23 cellular contexts compared by ENCODE assay signal in the genomic region with DNA sequence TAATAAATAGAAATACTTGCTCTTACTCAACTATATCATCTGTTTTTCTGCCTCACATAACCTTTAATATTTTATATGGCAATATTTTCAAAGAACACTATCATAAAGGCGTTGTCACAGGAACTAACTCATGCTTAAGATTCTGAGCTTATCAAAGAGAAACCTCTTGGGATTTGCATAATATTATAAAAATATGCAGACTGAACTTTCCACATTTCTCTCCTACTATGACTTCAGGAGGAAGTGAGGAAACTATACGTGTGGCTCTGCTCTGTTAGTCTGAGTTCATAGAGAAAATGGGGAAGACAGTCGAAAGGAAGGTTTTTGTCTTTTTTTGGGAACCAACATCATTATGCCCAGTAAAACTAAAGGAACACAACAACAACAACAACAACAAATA.
A peak's percentile ranks its signal among the peaks of the same experiment; 100 is the strongest.
DNase-seq lines count a peak whose midpoint lies in the region; ATAC-seq and TF ChIP-seq lines count a peak whose summit lies in the region.
"Had no signal": no experiment of that assay in that cellular context is flagged by ENCODE, and none has a peak within 500 bp of the region (broad histone marks: within the 10 kb centered on the region; RNA-seq: fewer than 3 reads in every experiment).

No MANE protein-coding gene starts in this region.

- H3K27ac Mint-ChIP-seq in nephron = peak overlapping the region in 2 of 3 experiments; percentile 87 to 95
- H3K27ac Mint-ChIP-seq: CD8-positive, alpha-beta T cell had no signal

- no peak overlapping the region for H3K4me3 Mint-ChIP-seq in nephron
- H3K4me3 Mint-ChIP-seq: CD8-positive, alpha-beta T cell had no signal

- no peaks in the 10 kb centered on the region for H3K36me3 Mint-ChIP-seq in nephron (ENCODE audit: low read depth)
- H3K36me3 Mint-ChIP-seq: CD8-positive, alpha-beta T cell had no signal

- peak overlapping the region in 1 of 10 experiments; percentile 13; a peak in 1 of 20 replicates for H3K4me3 ChIP-seq in BLaER1 treated with 17β-estradiol and CSF1 and Interleukin-3, amounts not matched to agents 10 nM and 100 nM
- H3K4me3 ChIP-seq in NB4 (ENCODE audit: low read depth, low read length) = no peak overlapping the region
- H3K4me3 ChIP-seq: K562 had no signal

- H3K36me3 ChIP-seq in BLaER1 treated with 17β-estradiol and CSF1 and Interleukin-3, amounts not matched to agents 10 nM and 100 nM = peaks cover 0 to 74% (median 53%) of the 10 kb centered on the region in 11 experiments; a peak in 16 of 22 replicates

- TF ChIP-seq POLR2A in NB4 (IDR thresholded peaks at IDR 0.05; ENCODE audit: extremely low read depth, insufficient read length) = no peak

- H3K9ac ChIP-seq in BLaER1 treated with 17β-estradiol and CSF1 and Interleukin-3, amounts not matched to agents 10 nM and 100 nM = peak overlapping the region in 9 of 11 experiments; percentile 12 to 46 (median 29); a peak in 8 of 22 replicates

- peaks cover 0 to 6% (median 0%) of the 10 kb centered on the region in 11 experiments; a peak in 2 of 22 replicates for H3K9me3 ChIP-seq in BLaER1 treated with 17β-estradiol and CSF1 and Interleukin-3, amounts not matched to agents 10 nM and 100 nM (replicated peaks in 1 of 11)

- no peaks in the 10 kb centered on the region for H3K27me3 ChIP-seq in BLaER1 treated with 17β-estradiol and CSF1 and Interleukin-3, amounts not matched to agents 10 nM and 100 nM

- peak overlapping the region; percentile 26 to 75 (median 61) for H3K4me2 ChIP-seq in BLaER1 treated with 17β-estradiol and CSF1 and Interleukin-3, amounts not matched to agents 10 nM and 100 nM

- DNase-seq in NB4 (ENCODE audit: low read depth) = peak; percentile 7
- peak; percentile 2 for DNase-seq in SKM-1 treated with dmso at 0.1 percent for 144 hours (lab: John Stamatoyannopoulos, UW; ENCODE audit: unreplicated experiment)
- DNase-seq in stimulated activated naive CD4-positive, alpha-beta T cell treated with Interleukin-2 at 50 U/mL for 16 hours (lab: John Stamatoyannopoulos, UW) = no peak
- DNase-seq: C1 segment of cervical spinal cord; Calu3; CD8-positive, alpha-beta T cell; GF-D8; MM.1S; NCI-H1105; NCI-H2029 treated with DMSO at 0.1 percent for 48 hours; NCI-H345; NCI-H524; NCI-H82; PC-3; SHP77 had no signal

- no peak for TF ChIP-seq CTCF in NB4 (IDR thresholded peaks at IDR 0.05; ENCODE audit: low read depth, low read length)
- no peak for TF ChIP-seq CTCF in nephron (IDR thresholded peaks at IDR 0.05; ENCODE audit: unreplicated experiment in 3 of 3)

- peaks cover 18% of the 10 kb centered on the region for H3K4me1 Mint-ChIP-seq in nephron

- H3K9me3 Mint-ChIP-seq in nephron = no peaks in the 10 kb centered on the region
- H3K9me3 Mint-ChIP-seq: CD8-positive, alpha-beta T cell had no signal

- ATAC-seq in HG02852 (IDR thresholded peaks at IDR 0.05; ENCODE audit: unreplicated experiment) (no peak), HG03378 (IDR thresholded peaks at IDR 0.05; ENCODE audit: unreplicated experiment) (no peak)
- ATAC-seq: CD8-positive, alpha-beta T cell; HepG2; K562; PC-3; SK-N-SH treated with all-trans-retinoic acid at 6 μM for 48 hours had no signal

- peak overlapping the region in 10 of 11 experiments; percentile 9 to 75 (median 65); a peak in 20 of 22 replicates for H3K27ac ChIP-seq in BLaER1 treated with 17β-estradiol and CSF1 and Interleukin-3, amounts not matched to agents 10 nM and 100 nM
- H3K27ac ChIP-seq: HL-60 had no signal

- peaks cover 9 to 16% (median 12%) of the 10 kb centered on the region in 10 experiments; a peak in 19 of 20 replicates for H3K4me1 ChIP-seq in BLaER1 treated with 17β-estradiol and CSF1 and Interleukin-3, amounts not matched to agents 10 nM and 100 nM

- no peaks in the 10 kb centered on the region for H4K20me1 ChIP-seq in BLaER1 treated with 17β-estradiol and CSF1 and Interleukin-3, amounts not matched to agents 10 nM and 100 nM

- no peaks in the 10 kb centered on the region for H3K27me3 Mint-ChIP-seq in nephron (ENCODE audit: low read depth)
